In genomic region chr2:164430166-164430783, GRCh38 we compare ENCODE assay signal across 9 cellular contexts.
DNase-seq lines count a peak whose midpoint lies in the region; ATAC-seq and TF ChIP-seq lines count a peak whose summit lies in the region.
"Had no signal": no experiment of that assay in that cellular context is flagged by ENCODE, and none has a peak within 500 bp of the region (broad histone marks: within the 10 kb centered on the region; RNA-seq: fewer than 3 reads in every experiment).

No MANE protein-coding gene starts in this region.

- H3K27ac ChIP-seq in VCaP (no peak overlapping the region), iPS DF 6.9 (ENCODE audit: low read length) (no peak overlapping the region)

- CTCF ChIA-PET in T-cell (lab: Charles Lee): no interaction called here

- ATAC-seq in GM21447 (IDR thresholded peaks at IDR 0.05; ENCODE audit: unreplicated experiment) (no peak), T-cell (replicated peaks in 1 of 4) (no peak)

- no peaks in the 10 kb centered on the region for H3K9me3 ChIP-seq in BE2C
- H3K9me3 ChIP-seq in iPS DF 6.9 (ENCODE audit: control insufficient read depth, insufficient read depth, low read length): no peaks in the 10 kb centered on the region

- no peaks in the 10 kb centered on the region for H3K9me3 Mint-ChIP-seq in T-cell

- POLR2A ChIA-PET in T-cell (lab: Charles Lee): no interaction called here

- H3K36me3 ChIP-seq in BE2C (no peaks in the 10 kb centered on the region), iPS DF 6.9 (ENCODE audit: control insufficient read depth, insufficient read depth, low read length) (no peaks in the 10 kb centered on the region)

- no peaks in the 10 kb centered on the region for H3K27me3 ChIP-seq in BE2C
- H3K27me3 ChIP-seq in iPS DF 6.9 (ENCODE audit: control insufficient read depth, insufficient read depth, low read length): no peaks in the 10 kb centered on the region

- no peak overlapping the region for H3K4me3 Mint-ChIP-seq in T-cell

- H3K4me3 ChIP-seq in BE2C (ENCODE audit: low read depth, low read length) (no peak overlapping the region), iPS DF 6.9 (ENCODE audit: low read length) (no peak overlapping the region)

- no CpG with 5 or more reads among the region's 3 CpGs for WGBS in iPS DF 6.9 (ENCODE audit: insufficient coverage, insufficient read length)

- no peaks in the 10 kb centered on the region for H3K36me3 Mint-ChIP-seq in T-cell

- H3K27ac Mint-ChIP-seq in T-cell: no peak overlapping the region

- peak; percentile 58 for TF ChIP-seq CTCF in BE2C (IDR thresholded peaks at IDR 0.05; ENCODE audit: low read depth, low read length)
- peak; percentile 33 for TF ChIP-seq CTCF in GM20000 (IDR thresholded peaks at IDR 0.05; ENCODE audit: extremely low read depth, missing control alignments)
- TF ChIP-seq CTCF in VCaP (conservative IDR thresholded peaks at IDR 0.05): peak; percentile 87

- no peaks in the 10 kb centered on the region for H3K27me3 Mint-ChIP-seq in T-cell

- DNase-seq in BE2C (peak; percentile 12), GM20000 (ENCODE audit: low spot score) (peak; percentile 10), NCI-H1105 (lab: John Stamatoyannopoulos, UW) (peak; percentile 39), iPS DF 6.9 (ENCODE audit: low read depth, low spot score) (peak; percentile 11), T-cell (no peak)
- DNase-seq in NK-92 treated with Interleukin-12 subunit alpha and Interleukin-12 subunit beta, amount 100 ng/mL, for 24 hours (lab: John Stamatoyannopoulos, UW): no peak
- DNase-seq: left cardiac atrium had no signal

- H3K4me1 Mint-ChIP-seq in T-cell: no peaks in the 10 kb centered on the region

- H3K4me1 ChIP-seq in BE2C (no peaks in the 10 kb centered on the region), iPS DF 6.9 (ENCODE audit: control insufficient read depth, insufficient read depth, low read length) (no peaks in the 10 kb centered on the region)

Comparison
In these comparisons a context has a peak if more than half of its experiments do, and no peak if none do; other contexts are left out.
1. DNase-seq: peak in BE2C (single experiment), GM20000 (single experiment), NCI-H1105 (single experiment) and iPS DF 6.9 (single experiment); none in NK-92 treated with Interleukin-12 subunit alpha and Interleukin-12 subunit beta, amount 100 ng/mL, for 24 hours (single experiment) and T-cell (0 of 34).
2. CTCF ChIP-seq: peak in every context shown above with its lines; median percentile 87 in VCaP; 58 in BE2C; 33 in GM20000.